Comparison of ENCODE assay signal across 1 cellular context in the genomic region with DNA sequence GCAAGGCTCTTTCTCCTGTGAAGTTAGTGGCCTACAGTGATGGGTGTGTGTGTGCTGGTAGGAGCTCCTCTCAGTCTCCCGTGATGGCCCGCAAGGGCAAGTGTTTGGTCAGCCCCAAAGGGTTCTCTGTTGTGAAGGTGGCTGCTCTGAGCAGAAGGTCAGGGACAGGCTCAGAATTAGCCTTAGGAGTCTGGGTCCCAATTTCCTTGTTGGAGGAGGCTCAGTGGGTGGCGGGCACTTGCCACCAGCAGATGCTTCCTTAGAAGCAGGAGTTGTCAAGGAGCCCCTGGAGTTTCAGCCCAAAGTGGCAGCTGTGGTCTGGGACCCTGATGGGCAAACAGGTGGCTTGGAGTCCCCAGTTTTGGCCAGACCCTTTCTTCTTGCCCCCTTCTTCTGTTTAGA.
TF ChIP-seq lines count a peak whose summit lies in the region.

No MANE protein-coding gene starts in this region.

TF ChIP-seq in WTC11, 78 proteins besides CTCF, POLR2A, EP300 and RAD21 (continued from another document):
- TF ChIP-seq, protein P1, sequence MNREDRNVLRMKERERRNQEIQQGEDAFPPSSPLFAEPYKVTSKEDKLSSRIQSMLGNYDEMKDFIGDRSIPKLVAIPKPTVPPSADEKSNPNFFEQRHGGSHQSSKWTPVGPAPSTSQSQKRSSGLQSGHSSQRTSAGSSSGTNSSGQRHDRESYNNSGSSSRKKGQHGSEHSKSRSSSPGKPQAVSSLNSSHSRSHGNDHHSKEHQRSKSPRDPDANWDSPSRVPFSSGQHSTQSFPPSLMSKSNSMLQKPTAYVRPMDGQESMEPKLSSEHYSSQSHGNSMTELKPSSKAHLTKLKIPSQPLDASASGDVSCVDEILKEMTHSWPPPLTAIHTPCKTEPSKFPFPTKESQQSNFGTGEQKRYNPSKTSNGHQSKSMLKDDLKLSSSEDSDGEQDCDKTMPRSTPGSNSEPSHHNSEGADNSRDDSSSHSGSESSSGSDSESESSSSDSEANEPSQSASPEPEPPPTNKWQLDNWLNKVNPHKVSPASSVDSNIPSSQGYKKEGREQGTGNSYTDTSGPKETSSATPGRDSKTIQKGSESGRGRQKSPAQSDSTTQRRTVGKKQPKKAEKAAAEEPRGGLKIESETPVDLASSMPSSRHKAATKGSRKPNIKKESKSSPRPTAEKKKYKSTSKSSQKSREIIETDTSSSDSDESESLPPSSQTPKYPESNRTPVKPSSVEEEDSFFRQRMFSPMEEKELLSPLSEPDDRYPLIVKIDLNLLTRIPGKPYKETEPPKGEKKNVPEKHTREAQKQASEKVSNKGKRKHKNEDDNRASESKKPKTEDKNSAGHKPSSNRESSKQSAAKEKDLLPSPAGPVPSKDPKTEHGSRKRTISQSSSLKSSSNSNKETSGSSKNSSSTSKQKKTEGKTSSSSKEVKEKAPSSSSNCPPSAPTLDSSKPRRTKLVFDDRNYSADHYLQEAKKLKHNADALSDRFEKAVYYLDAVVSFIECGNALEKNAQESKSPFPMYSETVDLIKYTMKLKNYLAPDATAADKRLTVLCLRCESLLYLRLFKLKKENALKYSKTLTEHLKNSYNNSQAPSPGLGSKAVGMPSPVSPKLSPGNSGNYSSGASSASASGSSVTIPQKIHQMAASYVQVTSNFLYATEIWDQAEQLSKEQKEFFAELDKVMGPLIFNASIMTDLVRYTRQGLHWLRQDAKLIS (CRISPR knock-in tag; IDR thresholded peaks at IDR 0.05; ENCODE audit: borderline replicate concordance): no peak
- TF ChIP-seq CBFB (CRISPR knock-in tag; IDR thresholded peaks at IDR 0.05; ENCODE audit: low read depth): no peak
- TF ChIP-seq, protein P2, sequence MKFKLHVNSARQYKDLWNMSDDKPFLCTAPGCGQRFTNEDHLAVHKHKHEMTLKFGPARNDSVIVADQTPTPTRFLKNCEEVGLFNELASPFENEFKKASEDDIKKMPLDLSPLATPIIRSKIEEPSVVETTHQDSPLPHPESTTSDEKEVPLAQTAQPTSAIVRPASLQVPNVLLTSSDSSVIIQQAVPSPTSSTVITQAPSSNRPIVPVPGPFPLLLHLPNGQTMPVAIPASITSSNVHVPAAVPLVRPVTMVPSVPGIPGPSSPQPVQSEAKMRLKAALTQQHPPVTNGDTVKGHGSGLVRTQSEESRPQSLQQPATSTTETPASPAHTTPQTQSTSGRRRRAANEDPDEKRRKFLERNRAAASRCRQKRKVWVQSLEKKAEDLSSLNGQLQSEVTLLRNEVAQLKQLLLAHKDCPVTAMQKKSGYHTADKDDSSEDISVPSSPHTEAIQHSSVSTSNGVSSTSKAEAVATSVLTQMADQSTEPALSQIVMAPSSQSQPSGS (CRISPR knock-in tag; IDR thresholded peaks at IDR 0.05; ENCODE audit: borderline replicate concordance, low read depth): no peak
- no peak for TF ChIP-seq ZNF219 (CRISPR knock-in tag; IDR thresholded peaks at IDR 0.05; ENCODE audit: borderline replicate concordance)
